9 cellular contexts compared by ENCODE assay signal in the genomic region with DNA sequence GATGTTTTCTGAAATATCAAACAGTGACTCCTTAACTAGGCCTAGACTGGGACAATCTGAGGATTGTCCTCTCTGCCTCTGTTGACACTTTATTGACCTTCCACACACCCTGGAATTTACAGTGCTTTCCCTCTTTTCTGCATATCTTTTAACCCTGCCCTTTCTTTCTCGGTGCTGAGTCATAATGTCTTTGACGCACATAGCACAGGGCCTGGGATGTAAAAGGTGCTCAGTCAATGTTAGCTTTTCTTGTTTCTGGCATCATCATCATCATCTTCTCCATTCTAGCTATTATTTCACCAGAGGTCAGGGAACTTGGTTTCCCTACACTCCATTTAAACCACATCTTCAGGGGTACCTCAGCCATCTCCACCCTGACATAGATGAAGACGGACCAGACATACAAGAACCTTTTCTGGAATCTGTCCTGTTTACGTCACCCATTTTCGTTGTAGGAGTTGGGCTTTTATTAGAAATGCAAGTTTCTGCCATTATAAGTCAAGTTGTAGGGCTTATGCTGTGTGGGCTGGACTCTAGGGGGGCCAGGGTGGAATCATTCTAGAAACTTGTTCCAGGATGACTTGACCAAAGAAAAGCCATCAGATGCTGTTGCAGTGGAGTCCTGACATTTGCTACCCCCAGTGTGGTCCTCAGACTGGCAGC. TPM values are rescaled to one million over a fixed set of nuclear protein-coding genes. Genes with fewer than 3 reads are reported as not detected.
DNase-seq lines count a peak whose midpoint lies in the region; ATAC-seq and TF ChIP-seq lines count a peak whose summit lies in the region.
"Had no signal": no experiment of that assay in that cellular context is flagged by ENCODE, and none has a peak within 500 bp of the region (broad histone marks: within the 10 kb centered on the region; RNA-seq: fewer than 3 reads in every experiment).

No MANE protein-coding gene starts in this region.

- TF ChIP-seq CTCF in fibroblast of villous mesenchyme (IDR thresholded peaks at IDR 0.05; ENCODE audit: insufficient read depth, low read depth, low read length) = no peak

- peaks cover 21% of the 10 kb centered on the region for H3K36me3 ChIP-seq in MG63

- H3K9me3 Mint-ChIP-seq in activated T-cell treated with anti-CD3 and anti-CD28 coated beads, Interleukin-2, amount 50 U/mL, for 72 hours = peaks cover 2% of the 10 kb centered on the region in 2 donors
- peaks cover 7% of the 10 kb centered on the region for H3K9me3 Mint-ChIP-seq in activated T-helper 2 cell treated with anti-CD3 and anti-CD28 coated beads, Interferon-gamma antibody, Interleukin-2, Interleukin-4, amounts not matched to agents 10 μg/mL and 5 μg/mL and 100 μg/mL, durations not matched to agents 14 hours and 24 hours and 36 hours
- H3K9me3 Mint-ChIP-seq: immature natural killer cell had no signal

- peak; percentile 28 to 51 for ATAC-seq in activated T-cell treated with anti-CD3 and anti-CD28 coated beads, Interleukin-2, amount 50 U/mL, for 72 hours (replicated peaks in 1 of 2)
- no peak for ATAC-seq in GM21737 (IDR thresholded peaks at IDR 0.05; ENCODE audit: unreplicated experiment)

- H3K4me3 Mint-ChIP-seq in activated T-cell treated with anti-CD3 and anti-CD28 coated beads, Interleukin-2, amount 50 U/mL, for 72 hours = peak overlapping the region; percentile 85 to 90
- H3K4me3 Mint-ChIP-seq in activated T-helper 2 cell treated with anti-CD3 and anti-CD28 coated beads, Interferon-gamma antibody, Interleukin-2, Interleukin-4, amounts not matched to agents 10 μg/mL and 5 μg/mL and 100 μg/mL, durations not matched to agents 14 hours and 24 hours and 36 hours (ENCODE audit: low read depth) = no peak overlapping the region

- intact Hi-C loops in activated T-helper 2 cell treated with anti-CD3 and anti-CD28 coated beads, Interferon-gamma antibody, Interleukin-2, Interleukin-4, amounts not matched to agents 10 μg/mL and 5 μg/mL and 100 μg/mL, durations not matched to agents 14 hours and 24 hours and 36 hours (cut with micrococcal nuclease) = loop anchor here (1.0 to 10.0 kb wide), 5 partner anchors 26 to 470 kb away; partner anchors contain the start of genes PXYLP1 and SLC25A36
- intact Hi-C loops in posterior vena cava (cut with DNase I) = no loop called here

- H3K27me3 Mint-ChIP-seq in activated T-cell treated with anti-CD3 and anti-CD28 coated beads, Interleukin-2, amount 50 U/mL, for 72 hours (ENCODE audit: low read depth) = no peaks in the 10 kb centered on the region
- no peaks in the 10 kb centered on the region for H3K27me3 Mint-ChIP-seq in activated T-helper 2 cell treated with anti-CD3 and anti-CD28 coated beads, Interferon-gamma antibody, Interleukin-2, Interleukin-4, amounts not matched to agents 10 μg/mL and 5 μg/mL and 100 μg/mL, durations not matched to agents 14 hours and 24 hours and 36 hours (ENCODE audit: low read depth)

- H3K27me3 ChIP-seq in MG63 = no peaks in the 10 kb centered on the region

- H3K36me3 Mint-ChIP-seq in activated T-cell treated with anti-CD3 and anti-CD28 coated beads, Interleukin-2, amount 50 U/mL, for 72 hours (ENCODE audit: insufficient read depth in 2 of 2) = peaks cover 25 to 40% of the 10 kb centered on the region in 2 donors
- H3K36me3 Mint-ChIP-seq in activated T-helper 2 cell treated with anti-CD3 and anti-CD28 coated beads, Interferon-gamma antibody, Interleukin-2, Interleukin-4, amounts not matched to agents 10 μg/mL and 5 μg/mL and 100 μg/mL, durations not matched to agents 14 hours and 24 hours and 36 hours (ENCODE audit: low read depth) = peaks cover 67% of the 10 kb centered on the region

- H3K4me1 Mint-ChIP-seq in activated T-cell treated with anti-CD3 and anti-CD28 coated beads, Interleukin-2, amount 50 U/mL, for 72 hours (ENCODE audit: low read depth) = peaks cover 82% of the 10 kb centered on the region
- peaks cover 51% of the 10 kb centered on the region for H3K4me1 Mint-ChIP-seq in activated T-helper 2 cell treated with anti-CD3 and anti-CD28 coated beads, Interferon-gamma antibody, Interleukin-2, Interleukin-4, amounts not matched to agents 10 μg/mL and 5 μg/mL and 100 μg/mL, durations not matched to agents 14 hours and 24 hours and 36 hours (ENCODE audit: low read depth)

- no peaks in the 10 kb centered on the region for H3K9me3 ChIP-seq in MG63

- peak overlapping the region; percentile 89 for H3K27ac ChIP-seq in temporal lobe (ENCODE audit: low read depth, low read length)

- peak overlapping the region; percentile 97 for H3K27ac Mint-ChIP-seq in activated T-cell treated with anti-CD3 and anti-CD28 coated beads, Interleukin-2, amount 50 U/mL, for 72 hours
- peak overlapping the region; percentile 98 for H3K27ac Mint-ChIP-seq in activated T-helper 2 cell treated with anti-CD3 and anti-CD28 coated beads, Interferon-gamma antibody, Interleukin-2, Interleukin-4, amounts not matched to agents 10 μg/mL and 5 μg/mL and 100 μg/mL, durations not matched to agents 14 hours and 24 hours and 36 hours

- H3K4me3 ChIP-seq in fibroblast of villous mesenchyme (ENCODE audit: low read depth, low read length) (no peak overlapping the region), MG63 (no peak overlapping the region)

- DNase-seq in activated T-cell treated with anti-CD3 and anti-CD28 coated beads, Interleukin-2, amount 50 U/mL, for 72 hours = peak; percentile 23 to 41
- no peak for DNase-seq in activated T-cell treated with anti-CD3 and anti-CD28 coated beads, Interleukin-2, amount 50 U/mL, for 48 hours
- DNase-seq in activated T-helper 2 cell treated with anti-CD3 and anti-CD28 coated beads, Interferon-gamma antibody, Interleukin-2, Interleukin-4, amounts not matched to agents 10 μg/mL and 5 μg/mL and 100 μg/mL, durations not matched to agents 14 hours and 24 hours and 36 hours (ENCODE audit: low spot score) = no peak
- DNase-seq in fibroblast of villous mesenchyme (ENCODE audit: low read depth) = peak; percentile 70
- DNase-seq in posterior vena cava (ENCODE audit: low spot score) = no peak
- no peak for DNase-seq in MG63
- DNase-seq: immature natural killer cell had no signal

RNA-seq across cellular contexts. Expression of gene ZBTB38, which starts 46.6 kb away (rescaled TPM):
- total RNA-seq in activated T-cell treated with anti-CD3 and anti-CD28 coated beads, Interleukin-2, amount 50 U/mL, for 72 hours = 10 to 100 TPM; 50.7 to 82.9 TPM
- 25.4 and 27.2 TPM in 2 replicates for total RNA-seq in activated T-helper 2 cell treated with anti-CD3 and anti-CD28 coated beads, Interferon-gamma antibody, Interleukin-2, Interleukin-4, amounts not matched to agents 10 μg/mL and 5 μg/mL and 100 μg/mL, durations not matched to agents 14 hours and 24 hours and 36 hours
- total RNA-seq in fibroblast of villous mesenchyme (210 and 326 TPM in 2 replicates), temporal lobe (117 TPM), posterior vena cava (100 to 1,000 TPM; 101 to 125 TPM)
- 15.8 and 29.9 TPM in 2 replicates for total RNA-seq in MG63 (2014; rRNA removed; shearing (Covaris generic); ENCODE audit: low replicate concordance)

Comparison
In these comparisons a context has a peak if more than half of its experiments do, and no peak if none do; other contexts are left out.
1. DNase-seq: peak in activated T-cell treated with anti-CD3 and anti-CD28 coated beads, Interleukin-2, amount 50 U/mL, for 72 hours (2 of 2) and fibroblast of villous mesenchyme (single experiment); none in activated T-cell treated with anti-CD3 and anti-CD28 coated beads, Interleukin-2, amount 50 U/mL, for 48 hours (0 of 2), activated T-helper 2 cell treated with anti-CD3 and anti-CD28 coated beads, Interferon-gamma antibody, Interleukin-2, Interleukin-4, amounts not matched to agents 10 μg/mL and 5 μg/mL and 100 μg/mL, durations not matched to agents 14 hours and 24 hours and 36 hours (single experiment), posterior vena cava (single experiment) and MG63 (single experiment).